In genomic region chr5:14342306-14342705, GRCh38 we compare ENCODE assay signal across 8 cellular contexts.
A peak's percentile ranks its signal among the peaks of the same experiment; 100 is the strongest.
DNase-seq lines count a peak whose midpoint lies in the region; ATAC-seq lines count a peak whose summit lies in the region.

No MANE protein-coding gene starts in this region.

- no peak overlapping the region for H3K4me3 ChIP-seq in HAP-1

- DNase-seq in EL (peak; percentile 42), glomerular visceral epithelial cell (ENCODE audit: extremely low spot score) (peak; percentile 59), NCI-H2196 treated with DMSO at 0.1 percent for 48 hours (lab: John Stamatoyannopoulos, UW; ENCODE audit: unreplicated experiment) (no peak), NCI-H1092 (lab: John Stamatoyannopoulos, UW) (no peak), NCI-H226 (no peak), HAP-1 (ENCODE audit: low spot score in 2 of 2) (no peak)

- ATAC-seq in GM21360 (IDR thresholded peaks at IDR 0.05; ENCODE audit: unreplicated experiment) (peak; percentile 96), HG03432 (IDR thresholded peaks at IDR 0.05; ENCODE audit: unreplicated experiment) (peak; percentile 99)

- peaks cover 12% of the 10 kb centered on the region for H3K36me3 ChIP-seq in HAP-1 (replicated peaks)

- in situ Hi-C loops in HAP-1 (cut with MboI; ENCODE audit: low sequenced_read_pairs): no loop called here

- H3K4me1 ChIP-seq in HAP-1: peaks cover 6% of the 10 kb centered on the region

- H3K9me3 ChIP-seq in HAP-1: no peaks in the 10 kb centered on the region

- no peaks in the 10 kb centered on the region for H3K27me3 ChIP-seq in HAP-1 (ENCODE audit: low read depth)

Comparison
In these comparisons a context has a peak if more than half of its experiments do, and no peak if none do; other contexts are left out.
1. DNase-seq: peak in EL (single experiment) and glomerular visceral epithelial cell (single experiment); none in NCI-H2196 treated with DMSO at 0.1 percent for 48 hours (single experiment), NCI-H1092 (single experiment), NCI-H226 (single experiment) and HAP-1 (0 of 2).